ENCODE assay signal across 1 cellular context in genomic region chr14:99566390-99567354, GRCh38.
A peak's percentile ranks its signal among the peaks of the same experiment; 100 is the strongest.
TF ChIP-seq lines count a peak whose summit lies in the region.

No MANE protein-coding gene starts in this region.

TF ChIP-seq in HepG2, 621 proteins besides CTCF, POLR2A, EP300 and RAD21 (continued from another document and continues in another):
- TF ChIP-seq ZNF280D (CRISPR knock-in tag; IDR thresholded peaks at IDR 0.05) (peak; percentile 70; the same call in 1 of the 2 replicates), ZBTB40 (IDR thresholded peaks at IDR 0.05) (no peak), ZBTB40 (CRISPR knock-in tag; IDR thresholded peaks at IDR 0.05) (no peak; the same call in 1 of the 2 replicates), ZNF670 (CRISPR knock-in tag; IDR thresholded peaks at IDR 0.05; ENCODE audit: borderline replicate concordance) (no peak), ZNF136 (CRISPR knock-in tag; IDR thresholded peaks at IDR 0.05; ENCODE audit: low read depth) (0 out of 2 replicates have a peak, but pooled peaks have one; percentile 68), EED (CRISPR knock-in tag; IDR thresholded peaks at IDR 0.05) (0 out of 2 replicates have a peak, but pooled peaks have one; percentile 67), ZNF432 (CRISPR knock-in tag; IDR thresholded peaks at IDR 0.05; ENCODE audit: borderline replicate concordance) (no peak), SALL1 (CRISPR knock-in tag; IDR thresholded peaks at IDR 0.05) (peak; percentile 95), XBP1 (CRISPR knock-in tag; IDR thresholded peaks at IDR 0.05) (no peak), AKAP8 (CRISPR knock-in tag; IDR thresholded peaks at IDR 0.05) (0 out of 2 replicates have a peak, but pooled peaks have one; percentile 46), HNRNPH1 (optimal IDR thresholded peaks at IDR 0.05; ENCODE audit: low read depth, low read length) (no peak), FOXO1 (CRISPR knock-in tag; IDR thresholded peaks at IDR 0.05) (peak; percentile 76; the same call in 1 of the 2 replicates), ZNF430 (CRISPR knock-in tag; IDR thresholded peaks at IDR 0.05) (peak; percentile 59; the same call in 1 of the 2 replicates), ELF3 (CRISPR knock-in tag; IDR thresholded peaks at IDR 0.05) (peak; percentile 81), HOXA7 (CRISPR knock-in tag; IDR thresholded peaks at IDR 0.05) (no peak), DBP (CRISPR knock-in tag; IDR thresholded peaks at IDR 0.05; ENCODE audit: not compliant biosample characterization) (no peak), IKZF4 (CRISPR knock-in tag; IDR thresholded peaks at IDR 0.05; ENCODE audit: borderline replicate concordance, low read depth, not compliant biosample characterization) (peak; percentile 54), FIP1L1 (IDR thresholded peaks at IDR 0.05; ENCODE audit: borderline replicate concordance, insufficient read depth, low read depth, low read length) (no peak), MED8 (CRISPR knock-in tag; IDR thresholded peaks at IDR 0.05; ENCODE audit: insufficient replicate concordance) (no peak), ISL2 (CRISPR knock-in tag; IDR thresholded peaks at IDR 0.05) (peak; percentile 50; the same call in 1 of the 2 replicates), ZNF335 (CRISPR knock-in tag; IDR thresholded peaks at IDR 0.05) (no peak), DZIP1 (CRISPR knock-in tag; IDR thresholded peaks at IDR 0.05) (no peak), ZNF563 (CRISPR knock-in tag; IDR thresholded peaks at IDR 0.05) (peak; percentile 74; the same call in 1 of the 2 replicates), ZNF3 (CRISPR knock-in tag; IDR thresholded peaks at IDR 0.05) (no peak), ZNF616 (CRISPR knock-in tag; IDR thresholded peaks at IDR 0.05; ENCODE audit: low read depth) (peak; percentile 46; the same call in 1 of the 2 replicates), SAP130 (CRISPR knock-in tag; IDR thresholded peaks at IDR 0.05; ENCODE audit: low read depth) (peak; percentile 85), NFE2L2 (IDR thresholded peaks at IDR 0.05; ENCODE audit: low read length) (no peak), ZFP36 (IDR thresholded peaks at IDR 0.05; ENCODE audit: borderline replicate concordance, low read depth, low read length, partially characterized antibody) (no peak), HDAC6 (IDR thresholded peaks at IDR 0.05; ENCODE audit: low read depth, low read length) (no peak), SCMH1 (CRISPR knock-in tag; IDR thresholded peaks at IDR 0.05; ENCODE audit: borderline replicate concordance) (no peak), SKIL (CRISPR knock-in tag; IDR thresholded peaks at IDR 0.05; ENCODE audit: borderline replicate concordance) (peak; percentile 87), CENPT (CRISPR knock-in tag; IDR thresholded peaks at IDR 0.05; ENCODE audit: low read depth) (no peak), ZNF253 (CRISPR knock-in tag; IDR thresholded peaks at IDR 0.05; ENCODE audit: borderline replicate concordance) (no peak), BORCS8-MEF2B (CRISPR knock-in tag; IDR thresholded peaks at IDR 0.05) (peak; percentile 80), HCFC1 (IDR thresholded peaks at IDR 0.05; ENCODE audit: low read depth, low read length) (no peak), ZNF296 (CRISPR knock-in tag; conservative IDR thresholded peaks at IDR 0.05) (no peak), NKX3-1 (CRISPR knock-in tag; IDR thresholded peaks at IDR 0.05) (no peak), ZKSCAN1 (IDR thresholded peaks at IDR 0.05; ENCODE audit: low read length) (no peak), CHD2 (IDR thresholded peaks at IDR 0.05; ENCODE audit: low read depth, low read length) (no peak), BRD4 (CRISPR knock-in tag; IDR thresholded peaks at IDR 0.05) (peak; percentile 55; the same call in 1 of the 2 replicates)
- TF ChIP-seq, protein P1, sequence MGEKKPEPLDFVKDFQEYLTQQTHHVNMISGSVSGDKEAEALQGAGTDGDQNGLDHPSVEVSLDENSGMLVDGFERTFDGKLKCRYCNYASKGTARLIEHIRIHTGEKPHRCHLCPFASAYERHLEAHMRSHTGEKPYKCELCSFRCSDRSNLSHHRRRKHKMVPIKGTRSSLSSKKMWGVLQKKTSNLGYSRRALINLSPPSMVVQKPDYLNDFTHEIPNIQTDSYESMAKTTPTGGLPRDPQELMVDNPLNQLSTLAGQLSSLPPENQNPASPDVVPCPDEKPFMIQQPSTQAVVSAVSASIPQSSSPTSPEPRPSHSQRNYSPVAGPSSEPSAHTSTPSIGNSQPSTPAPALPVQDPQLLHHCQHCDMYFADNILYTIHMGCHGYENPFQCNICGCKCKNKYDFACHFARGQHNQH (CRISPR knock-in tag; IDR thresholded peaks at IDR 0.05): no peak
- TF ChIP-seq, protein P2, sequence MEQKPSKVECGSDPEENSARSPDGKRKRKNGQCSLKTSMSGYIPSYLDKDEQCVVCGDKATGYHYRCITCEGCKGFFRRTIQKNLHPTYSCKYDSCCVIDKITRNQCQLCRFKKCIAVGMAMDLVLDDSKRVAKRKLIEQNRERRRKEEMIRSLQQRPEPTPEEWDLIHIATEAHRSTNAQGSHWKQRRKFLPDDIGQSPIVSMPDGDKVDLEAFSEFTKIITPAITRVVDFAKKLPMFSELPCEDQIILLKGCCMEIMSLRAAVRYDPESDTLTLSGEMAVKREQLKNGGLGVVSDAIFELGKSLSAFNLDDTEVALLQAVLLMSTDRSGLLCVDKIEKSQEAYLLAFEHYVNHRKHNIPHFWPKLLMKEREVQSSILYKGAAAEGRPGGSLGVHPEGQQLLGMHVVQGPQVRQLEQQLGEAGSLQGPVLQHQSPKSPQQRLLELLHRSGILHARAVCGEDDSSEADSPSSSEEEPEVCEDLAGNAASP (CRISPR knock-in tag; IDR thresholded peaks at IDR 0.05; ENCODE audit: borderline replicate concordance): peak; percentile 83; the same call in 1 of the 2 replicates
